10 cellular contexts compared by ENCODE assay signal in genomic region chr10:112369495-112370423, GRCh38. TPM values are rescaled to one million over a fixed set of nuclear protein-coding genes. Genes with fewer than 3 reads are reported as not detected.
DNase-seq lines count a peak whose midpoint lies in the region; ATAC-seq and TF ChIP-seq lines count a peak whose summit lies in the region.
"Had no signal": no experiment of that assay in that cellular context is flagged by ENCODE, and none has a peak within 500 bp of the region (broad histone marks: within the 10 kb centered on the region; RNA-seq: fewer than 3 reads in every experiment).

No MANE protein-coding gene starts in this region.

- ATAC-seq in GM18502 (IDR thresholded peaks at IDR 0.05; ENCODE audit: poor library complexity, unreplicated experiment), result peak; percentile 97
- ATAC-seq in GM19463 (IDR thresholded peaks at IDR 0.05; ENCODE audit: unreplicated experiment), result peak; percentile 93
- ATAC-seq in HG03060 (IDR thresholded peaks at IDR 0.05; ENCODE audit: low read depth, unreplicated experiment), result peak; percentile 92

- H3K27ac Mint-ChIP-seq in endothelial cell (ENCODE audit: unreplicated experiment), result no peak overlapping the region

- H3K27ac ChIP-seq in coronary artery (no peak overlapping the region), tibial artery (no peak overlapping the region)
- H3K27ac ChIP-seq: ascending aorta had no signal

- H3K9me3 ChIP-seq in tibial artery (no peaks in the 10 kb centered on the region), MG63 (no peaks in the 10 kb centered on the region)
- H3K9me3 ChIP-seq: ascending aorta had no signal

- H3K4me3 Mint-ChIP-seq in endothelial cell (ENCODE audit: unreplicated experiment), result no peak overlapping the region

- H3K36me3 ChIP-seq in tibial artery (no peaks in the 10 kb centered on the region), MG63 (no peaks in the 10 kb centered on the region)
- H3K36me3 ChIP-seq: ascending aorta had no signal

- no peaks in the 10 kb centered on the region for H3K4me1 ChIP-seq in tibial artery
- H3K4me1 ChIP-seq: ascending aorta had no signal

- H3K27me3 ChIP-seq in tibial artery, result no peaks in the 10 kb centered on the region
- H3K27me3 ChIP-seq in MG63, result no peaks in the 10 kb centered on the region
- H3K27me3 ChIP-seq: ascending aorta had no signal

- H3K36me3 Mint-ChIP-seq in endothelial cell (ENCODE audit: low read depth, unreplicated experiment), result no peaks in the 10 kb centered on the region

- intact Hi-C loops in tibial artery (cut with DNase I; ENCODE audit: low total_unique reads), result no loop called here

- no peaks in the 10 kb centered on the region for H3K4me1 Mint-ChIP-seq in endothelial cell (ENCODE audit: unreplicated experiment)

- DNase-seq in coronary artery (ENCODE audit: low spot score) (peak; percentile 70), tibial artery (no peak), endothelial cell (ENCODE audit: low spot score) (no peak), MG63 (no peak), NCI-H1436 treated with DMSO at 0.1 percent for 48 hours (lab: John Stamatoyannopoulos, UW) (no peak)
- DNase-seq: NCI-H2227 treated with DMSO at 0.1 percent for 48 hours had no signal

- H3K9me3 Mint-ChIP-seq in endothelial cell (ENCODE audit: unreplicated experiment), result no peaks in the 10 kb centered on the region

- H3K4me3 ChIP-seq in coronary artery, result no peak overlapping the region
- no peak overlapping the region for H3K4me3 ChIP-seq in tibial artery
- no peak overlapping the region for H3K4me3 ChIP-seq in MG63
- H3K4me3 ChIP-seq: ascending aorta had no signal

- peaks cover 3% of the 10 kb centered on the region for H3K27me3 Mint-ChIP-seq in endothelial cell (ENCODE audit: unreplicated experiment)

- no peak for TF ChIP-seq CTCF in coronary artery (IDR thresholded peaks at IDR 0.05)
- no peak for TF ChIP-seq CTCF in tibial artery (IDR thresholded peaks at IDR 0.05)
- no peak for TF ChIP-seq CTCF in endothelial cell (IDR thresholded peaks at IDR 0.05; ENCODE audit: unreplicated experiment)

RNA-seq across cellular contexts. Expression of gene ACSL5, which starts 4.2 kb away (rescaled TPM):
- total RNA-seq in endothelial cell (ENCODE audit: unreplicated experiment), result 0.64 TPM
- total RNA-seq in MG63 (2014; rRNA removed; shearing (Covaris generic); ENCODE audit: low replicate concordance), result 3.2 and 6.5 TPM in 2 replicates
